In genomic region chr7:9102846-9103245, GRCh38 we compare ENCODE assay signal across 22 cellular contexts.
"Had no signal": no experiment of that assay in that cellular context is flagged by ENCODE, and none has a peak within 500 bp of the region (broad histone marks: within the 10 kb centered on the region; RNA-seq: fewer than 3 reads in every experiment).

No MANE protein-coding gene starts in this region.

- ATAC-seq: K562, Panc1, PC-3, Right ventricle myocardium inferior, SK-N-SH treated with all-trans-retinoic acid at 6 μM for 48 hours had no signal

- DNase-seq: Kasumi-1; MV-4-11; NCI-H1048; NCI-H1105; NCI-H1417; NCI-H1436 treated with DMSO at 0.1 percent for 48 hours; NCI-H1694; NCI-H187 treated with DMSO at 0.1 percent for 48 hours; NCI-H2029 treated with DMSO at 0.1 percent for 48 hours; NCI-H2227 treated with DMSO at 0.1 percent for 48 hours; NCI-H524 treated with DMSO at 0.1 percent for 48 hours; NCI-H82; NK-92 treated with Interleukin-12 subunit alpha and Interleukin-12 subunit beta, amount 100 ng/mL, for 24 hours; PC-3; SHP77 treated with DMSO at 0.1 percent for 48 hours; SJCRH30; T-helper 1 cell had no signal

- H3K4me2 ChIP-seq: KMS-11 had no signal

- H3K9ac ChIP-seq: KMS-11 had no signal

- FAIRE-seq: K562 had no signal

- H3K4me3 ChIP-seq: K562, SJCRH30 had no signal

- H3K4me1 ChIP-seq: SJCRH30 had no signal

- H3K27ac ChIP-seq: KMS-11, SJCRH30 had no signal

- H3K27me3 ChIP-seq: SJCRH30 had no signal
